Comparison of ENCODE assay signal across 9 cellular contexts in the genomic region with DNA sequence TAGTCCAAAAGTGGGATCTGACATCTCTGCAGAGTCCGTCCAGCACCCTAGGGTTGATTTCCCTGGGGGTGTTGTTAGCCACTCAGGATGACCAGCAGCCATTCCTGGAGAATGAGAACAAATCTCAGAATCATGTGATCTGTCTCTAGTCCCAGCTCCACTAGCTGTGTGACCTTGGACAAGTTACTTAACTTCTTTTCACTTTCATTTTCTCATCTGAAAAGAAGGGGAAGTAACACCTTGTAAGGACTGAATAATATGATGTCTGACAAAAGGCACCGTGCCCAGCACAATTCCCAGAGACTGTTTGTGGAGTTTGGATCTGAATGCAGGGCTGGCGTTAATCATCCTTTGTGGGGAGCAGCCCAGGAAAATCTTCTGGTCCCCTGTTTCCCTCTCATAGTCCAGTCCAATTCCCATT. TPM values are rescaled to one million over a fixed set of nuclear protein-coding genes. Genes with fewer than 3 reads are reported as not detected.
A peak's percentile ranks its signal among the peaks of the same experiment; 100 is the strongest.
DNase-seq lines count a peak whose midpoint lies in the region; ATAC-seq and TF ChIP-seq lines count a peak whose summit lies in the region.
"Had no signal": no experiment of that assay in that cellular context is flagged by ENCODE, and none has a peak within 500 bp of the region (broad histone marks: within the 10 kb centered on the region; RNA-seq: fewer than 3 reads in every experiment).

No MANE protein-coding gene starts in this region.

- no peak for TF ChIP-seq CTCF in foreskin fibroblast (IDR thresholded peaks at IDR 0.05; ENCODE audit: low read depth, low read length)

- intact Hi-C loops in left colon (cut with DNase I, micrococcal nuclease) = no loop called here

- ATAC-seq in GM18499 (IDR thresholded peaks at IDR 0.05; ENCODE audit: insufficient read depth, unreplicated experiment) = peak; percentile 80
- peak; percentile 88 for ATAC-seq in GM21526 (IDR thresholded peaks at IDR 0.05; ENCODE audit: low FRiP score, unreplicated experiment)
- ATAC-seq in HG03469 (IDR thresholded peaks at IDR 0.05; ENCODE audit: unreplicated experiment) = peak; percentile 84
- ATAC-seq in left colon = peak; percentile 82

- no peak overlapping the region for H3K4me3 ChIP-seq in foreskin fibroblast (ENCODE audit: low read depth in 1 of 2, low read length in 2 of 2)

- DNase-seq in left colon = no peak
- no peak for DNase-seq in Kasumi-1 (lab: John Stamatoyannopoulos, UW)
- DNase-seq in NCI-H345 (lab: John Stamatoyannopoulos, UW) = no peak
- no peak for DNase-seq in foreskin fibroblast
- DNase-seq in NCI-H345 treated with DMSO at 0.1 percent for 48 hours (lab: John Stamatoyannopoulos, UW; ENCODE audit: unreplicated experiment) = no peak
- DNase-seq: DND-41 had no signal

RNA-seq across cellular contexts. Expression of a gene that starts 44.2 kb away (rescaled TPM):
- 10 to 100 TPM in 1 of 2 donors, 1 to 10 TPM in 1; 8.7 to 15.2 TPM for total RNA-seq in left colon
